17 cellular contexts compared by ENCODE assay signal in the genomic region with DNA sequence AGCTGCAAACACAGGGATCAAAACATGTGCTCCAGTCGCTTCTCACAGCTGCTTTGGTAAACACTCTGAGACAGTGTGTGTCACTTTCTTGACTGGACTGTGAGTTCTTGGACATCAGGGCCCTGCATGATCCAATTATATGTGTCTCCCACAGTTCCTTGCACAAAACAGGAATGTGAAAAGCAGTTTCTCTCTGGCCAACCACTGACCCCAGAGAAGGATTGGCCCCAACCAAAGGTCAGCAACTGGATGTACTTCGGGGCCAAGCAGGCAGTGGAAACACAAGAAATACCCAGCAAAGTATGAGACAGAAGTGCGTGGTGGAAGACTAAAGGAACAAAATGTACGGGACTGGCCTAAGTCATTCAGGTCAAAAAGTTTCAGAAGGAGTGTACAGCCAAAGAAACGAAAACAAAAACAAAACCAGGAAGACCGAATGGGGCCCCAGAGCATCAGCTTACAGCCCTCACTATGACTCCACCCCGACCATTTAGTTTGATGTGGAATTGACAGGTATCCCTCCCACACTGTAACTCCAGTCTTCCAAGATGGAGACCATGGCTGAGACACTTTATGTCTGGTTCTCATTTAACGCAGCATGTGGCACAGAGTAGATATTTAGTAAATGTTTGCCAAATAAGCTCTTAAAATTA.
DNase-seq lines count a peak whose midpoint lies in the region; ATAC-seq and TF ChIP-seq lines count a peak whose summit lies in the region.
"Had no signal": no experiment of that assay in that cellular context is flagged by ENCODE, and none has a peak within 500 bp of the region (broad histone marks: within the 10 kb centered on the region; RNA-seq: fewer than 3 reads in every experiment).

No MANE protein-coding gene starts in this region.

- TF ChIP-seq EP300 in gastroesophageal sphincter (IDR thresholded peaks at IDR 0.05) (peak; percentile 43), upper lobe of left lung (IDR thresholded peaks at IDR 0.05) (peak; percentile 10 to 92 (median 78))

- H3K79me2 ChIP-seq in parathyroid adenoma = no peaks in the 10 kb centered on the region

- no peaks in the 10 kb centered on the region for H3K27me3 Mint-ChIP-seq in activated T-cell treated with anti-CD3 and anti-CD28 coated beads, Interleukin-2, amount 50 U/mL, for 24 hours
- no peaks in the 10 kb centered on the region for H3K27me3 Mint-ChIP-seq in activated T-cell treated with anti-CD3 and anti-CD28 coated beads, Interleukin-2, amount 50 U/mL, for 4 hours (ENCODE audit: low read depth)
- H3K27me3 Mint-ChIP-seq: stimulated activated naive B cell treated with anti-CD40 and anti-IgM and Interleukin-4, amounts not matched to agents 10 μg/mL and 1 μg/mL and 100 μg/mL, for 72 hours had no signal

- no peak overlapping the region for H3K9ac ChIP-seq in parathyroid adenoma

- H3K36me3 Mint-ChIP-seq in activated T-cell treated with anti-CD3 and anti-CD28 coated beads, Interleukin-2, amount 50 U/mL, for 24 hours (ENCODE audit: low read depth) = no peaks in the 10 kb centered on the region
- H3K36me3 Mint-ChIP-seq in activated T-cell treated with anti-CD3 and anti-CD28 coated beads, Interleukin-2, amount 50 U/mL, for 4 hours (ENCODE audit: insufficient read depth) = no peaks in the 10 kb centered on the region

- H3K9me3 ChIP-seq in gastroesophageal sphincter = no peaks in the 10 kb centered on the region
- no peaks in the 10 kb centered on the region for H3K9me3 ChIP-seq in parathyroid adenoma (ENCODE audit: control insufficient read depth, low read length)
- no peaks in the 10 kb centered on the region for H3K9me3 ChIP-seq in upper lobe of left lung
- no peaks in the 10 kb centered on the region for H3K9me3 ChIP-seq in left lung

- 73 to 75% methylated on average over 6 to 8 of the region's 8 CpGs for WGBS in gastroesophageal sphincter (ENCODE audit: low coverage in 1 of 2), 2 donors
- 83 to 85% methylated on average over 8 of the region's 8 CpGs for WGBS in upper lobe of left lung, 2 donors

- DNase-seq in activated T-cell treated with anti-CD3 and anti-CD28 coated beads, Interleukin-2, amount 50 U/mL, for 24 hours = no peak
- no peak for DNase-seq in activated T-cell treated with anti-CD3 and anti-CD28 coated beads, Interleukin-2, amount 50 U/mL, for 4 hours
- DNase-seq in upper lobe of left lung = no peak
- DNase-seq in left lung = no peak
- no peak for DNase-seq in HCEC 1CT
- DNase-seq in T1000 (lab: John Stamatoyannopoulos, UW) = no peak
- DNase-seq: activated naive CD4-positive, alpha-beta T cell treated with anti-CD3 and anti-CD28 coated beads for 36 hours; CD4-positive, alpha-beta memory T cell; head of caudate nucleus; MM.1S; natural killer cell; NCI-H2029; NCI-H524 treated with DMSO at 0.1 percent for 48 hours; stimulated activated naive B cell treated with anti-CD40 and anti-IgM and Interleukin-4, amounts not matched to agents 10 μg/mL and 1 μg/mL and 100 μg/mL, for 72 hours had no signal

- TF ChIP-seq POLR2A in gastroesophageal sphincter (IDR thresholded peaks at IDR 0.05) (no peak), upper lobe of left lung (IDR thresholded peaks at IDR 0.05) (no peak)

- H3K4me1 ChIP-seq in gastroesophageal sphincter (peaks cover 0 to 18% (median 0%) of the 10 kb centered on the region in 3 donors), parathyroid adenoma (no peaks in the 10 kb centered on the region), upper lobe of left lung (no peaks in the 10 kb centered on the region), left lung (no peaks in the 10 kb centered on the region)

- H3K27me3 ChIP-seq in gastroesophageal sphincter (no peaks in the 10 kb centered on the region), parathyroid adenoma (ENCODE audit: control insufficient read depth, insufficient read depth, low read length) (no peaks in the 10 kb centered on the region), upper lobe of left lung (no peaks in the 10 kb centered on the region), left lung (no peaks in the 10 kb centered on the region)

- H3K4me3 ChIP-seq in gastroesophageal sphincter (no peak overlapping the region), parathyroid adenoma (ENCODE audit: low read depth, low read length) (no peak overlapping the region), upper lobe of left lung (no peak overlapping the region), left lung (no peak overlapping the region)

- peak overlapping the region; percentile 72 for H3K27ac Mint-ChIP-seq in activated T-cell treated with anti-CD3 and anti-CD28 coated beads, Interleukin-2, amount 50 U/mL, for 24 hours
- H3K27ac Mint-ChIP-seq: activated naive CD4-positive, alpha-beta T cell treated with anti-CD3 and anti-CD28 coated beads for 36 hours; natural killer cell; stimulated activated naive B cell treated with anti-CD40 and anti-IgM and Interleukin-4, amounts not matched to agents 10 μg/mL and 1 μg/mL and 100 μg/mL, for 72 hours had no signal

- no peak overlapping the region for H2AFZ ChIP-seq in parathyroid adenoma

- H3K27ac ChIP-seq in gastroesophageal sphincter (peak overlapping the region in 3 of 4 donors; percentile 62 to 67 (median 63)), parathyroid adenoma (peak overlapping the region; percentile 55), upper lobe of left lung (peak overlapping the region in 3 of 4 donors; percentile 47 to 54 (median 50)), left lung (no peak overlapping the region)

- H3K4me3 Mint-ChIP-seq in activated T-cell treated with anti-CD3 and anti-CD28 coated beads, Interleukin-2, amount 50 U/mL, for 24 hours = no peak overlapping the region
- H3K4me3 Mint-ChIP-seq in activated T-cell treated with anti-CD3 and anti-CD28 coated beads, Interleukin-2, amount 50 U/mL, for 4 hours = no peak overlapping the region
- H3K4me3 Mint-ChIP-seq: activated naive CD4-positive, alpha-beta T cell treated with anti-CD3 and anti-CD28 coated beads for 36 hours; CD4-positive, alpha-beta memory T cell; natural killer cell; stimulated activated naive B cell treated with anti-CD40 and anti-IgM and Interleukin-4, amounts not matched to agents 10 μg/mL and 1 μg/mL and 100 μg/mL, for 72 hours had no signal

- intact Hi-C loops in left lung (cut with DNase I) = no loop called here

- H3K4me2 ChIP-seq in parathyroid adenoma (ENCODE audit: low read length) = no peak overlapping the region

- H3K36me3 ChIP-seq in gastroesophageal sphincter (no peaks in the 10 kb centered on the region), parathyroid adenoma (ENCODE audit: control insufficient read depth, insufficient read depth, low read length) (no peaks in the 10 kb centered on the region), upper lobe of left lung (no peaks in the 10 kb centered on the region), left lung (no peaks in the 10 kb centered on the region)

- peaks cover 7% of the 10 kb centered on the region for H3K4me1 Mint-ChIP-seq in activated T-cell treated with anti-CD3 and anti-CD28 coated beads, Interleukin-2, amount 50 U/mL, for 24 hours (ENCODE audit: low read depth)
- H3K4me1 Mint-ChIP-seq in activated T-cell treated with anti-CD3 and anti-CD28 coated beads, Interleukin-2, amount 50 U/mL, for 4 hours (ENCODE audit: low read depth) = no peaks in the 10 kb centered on the region
- H3K4me1 Mint-ChIP-seq: natural killer cell; stimulated activated naive B cell treated with anti-CD40 and anti-IgM and Interleukin-4, amounts not matched to agents 10 μg/mL and 1 μg/mL and 100 μg/mL, for 72 hours had no signal

- peaks cover 4% of the 10 kb centered on the region for H3K9me3 Mint-ChIP-seq in activated T-cell treated with anti-CD3 and anti-CD28 coated beads, Interleukin-2, amount 50 U/mL, for 24 hours
- peaks cover 6% of the 10 kb centered on the region for H3K9me3 Mint-ChIP-seq in activated T-cell treated with anti-CD3 and anti-CD28 coated beads, Interleukin-2, amount 50 U/mL, for 4 hours
- H3K9me3 Mint-ChIP-seq: activated naive CD4-positive, alpha-beta T cell treated with anti-CD3 and anti-CD28 coated beads for 36 hours had no signal

- no peak for ATAC-seq in activated T-cell treated with anti-CD3 and anti-CD28 coated beads, Interleukin-2, amount 50 U/mL, for 4 hours
- ATAC-seq in gastroesophageal sphincter (peak; percentile 72), upper lobe of left lung (ENCODE audit: low FRiP score in 2 of 2) (peak; percentile 55 to 85), left lung (no peak)
- ATAC-seq: natural killer cell; SK-N-SH treated with all-trans-retinoic acid at 6 μM for 48 hours; stimulated activated naive B cell treated with anti-CD40 and anti-IgM and Interleukin-4, amounts not matched to agents 10 μg/mL and 1 μg/mL and 100 μg/mL, for 72 hours had no signal

- TF ChIP-seq CTCF in gastroesophageal sphincter (IDR thresholded peaks at IDR 0.05) = no peak
- no peak for TF ChIP-seq CTCF in parathyroid adenoma (IDR thresholded peaks at IDR 0.05)
- TF ChIP-seq CTCF in upper lobe of left lung (IDR thresholded peaks at IDR 0.05) = no peak
- no peak for TF ChIP-seq CTCF in left lung (IDR thresholded peaks at IDR 0.05)

Comparison
In these comparisons a context has a peak if more than half of its experiments do, and no peak if none do; other contexts are left out.
1. ATAC-seq: peak in gastroesophageal sphincter (single experiment) and upper lobe of left lung (2 of 2); none in activated T-cell treated with anti-CD3 and anti-CD28 coated beads, Interleukin-2, amount 50 U/mL, for 4 hours (0 of 2) and left lung (single experiment).
2. H3K27ac ChIP-seq: peak in gastroesophageal sphincter (3 of 4), parathyroid adenoma (single experiment) and upper lobe of left lung (3 of 4); none in left lung (0 of 2).